In the genomic region with DNA sequence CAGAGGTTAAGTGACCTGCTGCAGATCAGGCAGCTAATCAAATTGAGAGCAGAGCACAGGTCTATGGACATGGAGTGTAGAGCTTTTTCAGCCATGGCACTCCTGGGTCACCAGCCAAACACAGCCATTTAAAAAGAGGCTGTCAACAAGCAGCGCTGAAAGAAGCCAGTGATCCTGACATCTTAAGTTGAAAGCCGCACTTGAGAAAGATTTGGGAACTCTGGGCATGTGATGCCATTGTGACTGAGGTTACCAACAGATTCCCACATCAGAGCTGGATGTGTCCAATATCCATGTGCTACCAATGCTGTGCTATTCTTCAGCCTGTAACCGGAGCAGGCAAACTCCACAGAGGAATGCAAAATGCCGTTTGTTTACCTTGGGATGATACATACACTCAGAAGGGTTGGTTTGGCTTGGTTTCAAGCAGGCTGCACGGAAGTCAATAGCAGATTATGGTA, we compare ENCODE assay signal across 9 cellular contexts. TPM values are rescaled to one million over a fixed set of nuclear protein-coding genes. Genes with fewer than 3 reads are reported as not detected.
DNase-seq lines count a peak whose midpoint lies in the region; ATAC-seq and TF ChIP-seq lines count a peak whose summit lies in the region.
"Had no signal": no experiment of that assay in that cellular context is flagged by ENCODE, and none has a peak within 500 bp of the region (broad histone marks: within the 10 kb centered on the region; RNA-seq: fewer than 3 reads in every experiment).

No MANE protein-coding gene starts in this region.

- CTCF ChIA-PET in AG04450 (lab: Charles Lee) = interaction anchor here (0.5 to 2.6 kb wide), 6 partner anchors 12 to 410 kb away, joined by 3 to 20 read pairs (median 4); no protein-coding TSS in a partner anchor

- H3K9me3 ChIP-seq in AG04450 (ENCODE audit: control insufficient read depth, insufficient read depth, low read length) (no peaks in the 10 kb centered on the region), breast epithelium (no peaks in the 10 kb centered on the region)

- H3K27me3 ChIP-seq in AG04450 (ENCODE audit: control insufficient read depth, insufficient read depth, low read length) = no peaks in the 10 kb centered on the region
- H3K27me3 ChIP-seq in breast epithelium = no peaks in the 10 kb centered on the region

- H3K27me3 Mint-ChIP-seq in endothelial cell (ENCODE audit: unreplicated experiment) = peaks cover 1% of the 10 kb centered on the region

- peaks cover 28% of the 10 kb centered on the region for H3K4me1 Mint-ChIP-seq in endothelial cell (ENCODE audit: unreplicated experiment)

- peak; percentile 95 for DNase-seq in AG04450 (ENCODE audit: low read depth, low spot score)
- DNase-seq in NCI-H1092 (lab: John Stamatoyannopoulos, UW) = peak; percentile 18
- no peak for DNase-seq in breast epithelium (ENCODE audit: low spot score in 2 of 2)
- peak; percentile 82 for DNase-seq in left kidney (ENCODE audit: low read depth, low spot score)
- no peak for DNase-seq in endothelial cell (ENCODE audit: low spot score)
- DNase-seq in cerebellar nuclear complex (lab: John Stamatoyannopoulos, UW) = no peak
- no peak for DNase-seq in 8988T
- DNase-seq: activated CD8-positive, alpha-beta memory T cell treated with anti-CD3 and anti-CD28 coated beads, Interleukin-2, amount 50 U/mL, for 4 hours had no signal

- H3K36me3 ChIP-seq in breast epithelium = no peaks in the 10 kb centered on the region

- no peaks in the 10 kb centered on the region for H3K36me3 Mint-ChIP-seq in endothelial cell (ENCODE audit: low read depth, unreplicated experiment)

- peak overlapping the region; percentile 77 for H3K27ac ChIP-seq in AG04450 (ENCODE audit: low read depth, low read length)
- H3K27ac ChIP-seq in breast epithelium = peak overlapping the region; percentile 65 to 76

- TF ChIP-seq CTCF in AG04450 (IDR thresholded peaks at IDR 0.05; ENCODE audit: low read depth, low read length) (no peak), breast epithelium (IDR thresholded peaks at IDR 0.05) (no peak), endothelial cell (IDR thresholded peaks at IDR 0.05; ENCODE audit: unreplicated experiment) (no peak)

- POLR2A ChIA-PET in AG04450 (lab: Yijun Ruan, JAX) = interaction anchor here (0.8 to 1.0 kb wide), 2 partner anchors 82 to 107 kb away, joined by 3 read pairs; a partner anchor contains a TSS

- ATAC-seq in HG03175 (IDR thresholded peaks at IDR 0.05; ENCODE audit: unreplicated experiment) = no peak

- no peak for TF ChIP-seq POLR2A in breast epithelium (IDR thresholded peaks at IDR 0.05)

- H3K27ac Mint-ChIP-seq in endothelial cell (ENCODE audit: unreplicated experiment) = no peak overlapping the region

- intact Hi-C loops in breast epithelium (cut with DNase I; ENCODE audit: low total_unique reads) = no loop called here

- H3K9me3 Mint-ChIP-seq in endothelial cell (ENCODE audit: unreplicated experiment) = no peaks in the 10 kb centered on the region

- peaks cover 0 to 6% of the 10 kb centered on the region in 2 donors for H3K4me1 ChIP-seq in breast epithelium

- no peak overlapping the region for H3K4me3 Mint-ChIP-seq in endothelial cell (ENCODE audit: unreplicated experiment)

- H3K4me3 ChIP-seq in AG04450 (ENCODE audit: low read depth, low read length) (no peak overlapping the region), breast epithelium (no peak overlapping the region)

RNA-seq across cellular contexts. Expression of a gene that starts 56.2 kb away (rescaled TPM):
- polyA plus RNA-seq in AG04450 (2011; rRNA removed) = 6.1 and 6.4 TPM in 2 replicates
- polyA minus RNA-seq in AG04450 (2011; rRNA and poly(A)+ RNA removed) = 16.7 and 19.4 TPM in 2 replicates
- total RNA-seq in breast epithelium (100 to 1,000 TPM in 2 of 3 donors, 10 to 100 TPM in 1; 89.0 to 216 (median 131) TPM), endothelial cell (ENCODE audit: unreplicated experiment) (55.9 TPM)

Comparison
In these comparisons a context has a peak if more than half of its experiments do, and no peak if none do; other contexts are left out.
1. DNase-seq: peak in AG04450 (single experiment), NCI-H1092 (single experiment) and left kidney (single experiment); none in breast epithelium (0 of 2), endothelial cell (single experiment), cerebellar nuclear complex (0 of 2) and 8988T (single experiment).